2 cellular contexts compared by ENCODE assay signal in the genomic region with DNA sequence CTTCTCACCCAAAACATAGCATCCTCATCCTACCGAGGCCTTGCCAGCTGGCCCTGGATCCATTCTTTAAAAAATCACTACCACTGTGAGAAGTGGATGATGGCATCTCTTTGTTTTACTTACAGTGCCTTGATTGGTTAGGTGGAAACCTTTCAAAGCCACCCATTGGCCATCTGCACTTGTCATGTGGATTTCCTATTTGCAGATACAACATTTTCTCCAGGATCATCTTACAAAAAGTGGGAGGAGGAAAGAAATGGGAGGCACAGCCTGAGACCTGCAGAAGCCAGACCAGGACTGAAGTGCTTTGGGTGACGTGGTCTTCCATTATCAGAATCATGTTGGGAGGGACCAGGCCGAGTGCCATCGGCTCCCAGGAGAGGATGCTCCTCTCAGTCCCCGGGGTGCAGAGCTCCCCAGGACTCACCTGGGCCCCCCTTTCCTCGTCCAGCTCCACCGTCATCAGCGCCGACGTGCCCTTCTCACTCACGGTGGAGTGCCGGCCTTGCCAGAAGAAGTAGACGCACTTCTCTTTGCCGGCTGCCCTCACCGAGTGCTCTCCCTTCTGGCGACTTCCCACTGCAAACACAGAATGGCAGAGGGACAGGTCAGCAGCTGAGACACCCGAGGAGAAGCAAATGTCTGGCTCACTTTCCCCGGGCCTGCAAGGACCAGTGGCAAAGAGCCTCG.
TF ChIP-seq lines count a peak whose summit lies in the region.

No MANE protein-coding gene starts in this region.

TF ChIP-seq in IMR-90, 13 proteins besides CTCF, POLR2A, EP300 and RAD21:
- TF ChIP-seq SMC3 (IDR thresholded peaks at IDR 0.05; ENCODE audit: low read depth, low read length): no peak
- no peak for TF ChIP-seq CHD1 (IDR thresholded peaks at IDR 0.05; ENCODE audit: low read depth, low read length)
- no peak for TF ChIP-seq RFX5 (IDR thresholded peaks at IDR 0.05; ENCODE audit: low read depth, low read length)

TF ChIP-seq in WTC11, 78 proteins besides CTCF, POLR2A, EP300 and RAD21:
- no peak for TF ChIP-seq JUN (CRISPR knock-in tag; IDR thresholded peaks at IDR 0.05)
- no peak for TF ChIP-seq SMAD3 (CRISPR knock-in tag; IDR thresholded peaks at IDR 0.05; ENCODE audit: borderline replicate concordance)
- TF ChIP-seq, protein P1, sequence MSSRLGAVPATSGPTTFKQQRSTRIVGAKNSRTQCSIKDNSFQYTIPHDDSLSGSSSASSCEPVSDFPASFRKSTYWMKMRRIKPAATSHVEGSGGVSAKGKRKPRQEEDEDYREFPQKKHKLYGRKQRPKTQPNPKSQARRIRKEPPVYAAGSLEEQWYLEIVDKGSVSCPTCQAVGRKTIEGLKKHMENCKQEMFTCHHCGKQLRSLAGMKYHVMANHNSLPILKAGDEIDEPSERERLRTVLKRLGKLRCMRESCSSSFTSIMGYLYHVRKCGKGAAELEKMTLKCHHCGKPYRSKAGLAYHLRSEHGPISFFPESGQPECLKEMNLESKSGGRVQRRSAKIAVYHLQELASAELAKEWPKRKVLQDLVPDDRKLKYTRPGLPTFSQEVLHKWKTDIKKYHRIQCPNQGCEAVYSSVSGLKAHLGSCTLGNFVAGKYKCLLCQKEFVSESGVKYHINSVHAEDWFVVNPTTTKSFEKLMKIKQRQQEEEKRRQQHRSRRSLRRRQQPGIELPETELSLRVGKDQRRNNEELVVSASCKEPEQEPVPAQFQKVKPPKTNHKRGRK (CRISPR knock-in tag; IDR thresholded peaks at IDR 0.05; ENCODE audit: borderline replicate concordance): no peak
- no peak for TF ChIP-seq CREM (CRISPR knock-in tag; IDR thresholded peaks at IDR 0.05)
- no peak for TF ChIP-seq ETV6 (CRISPR knock-in tag; IDR thresholded peaks at IDR 0.05)
- TF ChIP-seq, protein P2, sequence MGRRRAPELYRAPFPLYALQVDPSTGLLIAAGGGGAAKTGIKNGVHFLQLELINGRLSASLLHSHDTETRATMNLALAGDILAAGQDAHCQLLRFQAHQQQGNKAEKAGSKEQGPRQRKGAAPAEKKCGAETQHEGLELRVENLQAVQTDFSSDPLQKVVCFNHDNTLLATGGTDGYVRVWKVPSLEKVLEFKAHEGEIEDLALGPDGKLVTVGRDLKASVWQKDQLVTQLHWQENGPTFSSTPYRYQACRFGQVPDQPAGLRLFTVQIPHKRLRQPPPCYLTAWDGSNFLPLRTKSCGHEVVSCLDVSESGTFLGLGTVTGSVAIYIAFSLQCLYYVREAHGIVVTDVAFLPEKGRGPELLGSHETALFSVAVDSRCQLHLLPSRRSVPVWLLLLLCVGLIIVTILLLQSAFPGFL (CRISPR knock-in tag; IDR thresholded peaks at IDR 0.05; ENCODE audit: borderline replicate concordance): no peak
- TF ChIP-seq, protein P3, sequence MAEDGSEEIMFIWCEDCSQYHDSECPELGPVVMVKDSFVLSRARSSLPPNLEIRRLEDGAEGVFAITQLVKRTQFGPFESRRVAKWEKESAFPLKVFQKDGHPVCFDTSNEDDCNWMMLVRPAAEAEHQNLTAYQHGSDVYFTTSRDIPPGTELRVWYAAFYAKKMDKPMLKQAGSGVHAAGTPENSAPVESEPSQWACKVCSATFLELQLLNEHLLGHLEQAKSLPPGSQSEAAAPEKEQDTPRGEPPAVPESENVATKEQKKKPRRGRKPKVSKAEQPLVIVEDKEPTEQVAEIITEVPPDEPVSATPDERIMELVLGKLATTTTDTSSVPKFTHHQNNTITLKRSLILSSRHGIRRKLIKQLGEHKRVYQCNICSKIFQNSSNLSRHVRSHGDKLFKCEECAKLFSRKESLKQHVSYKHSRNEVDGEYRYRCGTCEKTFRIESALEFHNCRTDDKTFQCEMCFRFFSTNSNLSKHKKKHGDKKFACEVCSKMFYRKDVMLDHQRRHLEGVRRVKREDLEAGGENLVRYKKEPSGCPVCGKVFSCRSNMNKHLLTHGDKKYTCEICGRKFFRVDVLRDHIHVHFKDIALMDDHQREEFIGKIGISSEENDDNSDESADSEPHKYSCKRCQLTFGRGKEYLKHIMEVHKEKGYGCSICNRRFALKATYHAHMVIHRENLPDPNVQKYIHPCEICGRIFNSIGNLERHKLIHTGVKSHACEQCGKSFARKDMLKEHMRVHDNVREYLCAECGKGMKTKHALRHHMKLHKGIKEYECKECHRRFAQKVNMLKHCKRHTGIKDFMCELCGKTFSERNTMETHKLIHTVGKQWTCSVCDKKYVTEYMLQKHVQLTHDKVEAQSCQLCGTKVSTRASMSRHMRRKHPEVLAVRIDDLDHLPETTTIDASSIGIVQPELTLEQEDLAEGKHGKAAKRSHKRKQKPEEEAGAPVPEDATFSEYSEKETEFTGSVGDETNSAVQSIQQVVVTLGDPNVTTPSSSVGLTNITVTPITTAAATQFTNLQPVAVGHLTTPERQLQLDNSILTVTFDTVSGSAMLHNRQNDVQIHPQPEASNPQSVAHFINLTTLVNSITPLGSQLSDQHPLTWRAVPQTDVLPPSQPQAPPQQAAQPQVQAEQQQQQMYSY (CRISPR knock-in tag; IDR thresholded peaks at IDR 0.05): no peak
- TF ChIP-seq RORB (CRISPR knock-in tag; IDR thresholded peaks at IDR 0.05): no peak
- no peak for TF ChIP-seq SOX15 (CRISPR knock-in tag; IDR thresholded peaks at IDR 0.05)
- TF ChIP-seq, protein P4, sequence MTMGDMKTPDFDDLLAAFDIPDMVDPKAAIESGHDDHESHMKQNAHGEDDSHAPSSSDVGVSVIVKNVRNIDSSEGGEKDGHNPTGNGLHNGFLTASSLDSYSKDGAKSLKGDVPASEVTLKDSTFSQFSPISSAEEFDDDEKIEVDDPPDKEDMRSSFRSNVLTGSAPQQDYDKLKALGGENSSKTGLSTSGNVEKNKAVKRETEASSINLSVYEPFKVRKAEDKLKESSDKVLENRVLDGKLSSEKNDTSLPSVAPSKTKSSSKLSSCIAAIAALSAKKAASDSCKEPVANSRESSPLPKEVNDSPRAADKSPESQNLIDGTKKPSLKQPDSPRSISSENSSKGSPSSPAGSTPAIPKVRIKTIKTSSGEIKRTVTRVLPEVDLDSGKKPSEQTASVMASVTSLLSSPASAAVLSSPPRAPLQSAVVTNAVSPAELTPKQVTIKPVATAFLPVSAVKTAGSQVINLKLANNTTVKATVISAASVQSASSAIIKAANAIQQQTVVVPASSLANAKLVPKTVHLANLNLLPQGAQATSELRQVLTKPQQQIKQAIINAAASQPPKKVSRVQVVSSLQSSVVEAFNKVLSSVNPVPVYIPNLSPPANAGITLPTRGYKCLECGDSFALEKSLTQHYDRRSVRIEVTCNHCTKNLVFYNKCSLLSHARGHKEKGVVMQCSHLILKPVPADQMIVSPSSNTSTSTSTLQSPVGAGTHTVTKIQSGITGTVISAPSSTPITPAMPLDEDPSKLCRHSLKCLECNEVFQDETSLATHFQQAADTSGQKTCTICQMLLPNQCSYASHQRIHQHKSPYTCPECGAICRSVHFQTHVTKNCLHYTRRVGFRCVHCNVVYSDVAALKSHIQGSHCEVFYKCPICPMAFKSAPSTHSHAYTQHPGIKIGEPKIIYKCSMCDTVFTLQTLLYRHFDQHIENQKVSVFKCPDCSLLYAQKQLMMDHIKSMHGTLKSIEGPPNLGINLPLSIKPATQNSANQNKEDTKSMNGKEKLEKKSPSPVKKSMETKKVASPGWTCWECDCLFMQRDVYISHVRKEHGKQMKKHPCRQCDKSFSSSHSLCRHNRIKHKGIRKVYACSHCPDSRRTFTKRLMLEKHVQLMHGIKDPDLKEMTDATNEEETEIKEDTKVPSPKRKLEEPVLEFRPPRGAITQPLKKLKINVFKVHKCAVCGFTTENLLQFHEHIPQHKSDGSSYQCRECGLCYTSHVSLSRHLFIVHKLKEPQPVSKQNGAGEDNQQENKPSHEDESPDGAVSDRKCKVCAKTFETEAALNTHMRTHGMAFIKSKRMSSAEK (CRISPR knock-in tag; IDR thresholded peaks at IDR 0.05; ENCODE audit: borderline replicate concordance): no peak
- no peak for TF ChIP-seq ESRRA (CRISPR knock-in tag; IDR thresholded peaks at IDR 0.05; ENCODE audit: borderline replicate concordance)
- no peak for TF ChIP-seq ZNF317 (CRISPR knock-in tag; IDR thresholded peaks at IDR 0.05; ENCODE audit: borderline replicate concordance, low read depth)
- no peak for TF ChIP-seq ELF4 (CRISPR knock-in tag; IDR thresholded peaks at IDR 0.05; ENCODE audit: low read depth)
- no peak for TF ChIP-seq NFYB (CRISPR knock-in tag; conservative IDR thresholded peaks at IDR 0.05; ENCODE audit: low read depth)
